ENCODE assay signal across 32 cellular contexts in the genomic region with DNA sequence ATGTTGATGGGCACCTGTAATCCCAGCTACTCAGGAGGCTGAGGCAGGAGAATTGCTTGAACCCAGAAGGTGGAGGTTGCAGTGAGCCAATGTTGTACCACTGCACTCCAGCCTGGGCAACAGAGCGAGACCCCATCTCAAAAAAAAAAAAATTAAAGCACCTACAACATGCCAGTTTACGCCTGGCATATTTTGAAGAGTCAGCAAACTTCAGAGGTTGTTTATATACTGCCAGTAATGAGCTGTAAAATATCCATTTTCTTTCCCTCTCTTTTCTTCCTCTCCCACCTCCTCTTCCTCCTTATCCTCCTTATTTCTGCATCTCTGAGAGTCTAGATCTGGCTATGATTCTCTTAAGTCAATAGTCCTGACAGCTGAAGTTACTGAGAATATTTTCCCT.
"Had no signal": no experiment of that assay in that cellular context is flagged by ENCODE, and none has a peak within 500 bp of the region (broad histone marks: within the 10 kb centered on the region; RNA-seq: fewer than 3 reads in every experiment).

No MANE protein-coding gene starts in this region.

- FAIRE-seq: astrocyte, bronchial epithelial cell had no signal

- H3K27ac ChIP-seq: adrenal gland, ascending aorta, body of pancreas, brain microvascular endothelial cell, breast epithelium, cardiac muscle cell had no signal

- DNase-seq: activated effector memory CD4-positive, alpha-beta T cell treated with anti-CD3 and anti-CD28 coated beads, Interleukin-2, amount 50 U/mL, for 16 hours; activated effector memory CD4-positive, alpha-beta T cell treated with Interleukin-2 at 50 U/mL for 16 hours; activated gamma-delta T cell; activated gamma-delta T cell treated with Interleukin-2 at 50 U/mL for 16 hours; activated naive CD4-positive, alpha-beta T cell; activated naive CD4-positive, alpha-beta T cell treated with anti-CD3 and anti-CD28 coated beads for 36 hours; activated naive CD4-positive, alpha-beta T cell treated with anti-CD3 and anti-CD28 coated beads, Interleukin-2, amount 10 ng/mL, durations not matched to agents 7 days and 5 days; activated naive CD4-positive, alpha-beta T cell treated with anti-CD3 and anti-CD28 coated beads, Interleukin-2, amount 50 U/mL, for 16 hours; activated naive CD4-positive, alpha-beta T cell treated with Interleukin-2 at 50 U/mL for 16 hours; activated naive CD8-positive, alpha-beta T cell treated with anti-CD3 and anti-CD28 coated beads for 36 hours; activated naive CD8-positive, alpha-beta T cell treated with anti-CD3 and anti-CD28 coated beads, Interleukin-2, amount 10 ng/mL, durations not matched to agents 7 days and 5 days; activated naive CD8-positive, alpha-beta T cell treated with anti-CD3 and anti-CD28 coated beads, Interleukin-2, amount 50 U/mL, for 24 hours; activated T-cell treated with anti-CD3 and anti-CD28 coated beads, Interleukin-2, amount 50 U/mL, for 24 hours; activated T-cell treated with anti-CD3 and anti-CD28 coated beads, Interleukin-2, amount 50 U/mL, for 4 hours; activated T-cell treated with anti-CD3 and anti-CD28 coated beads, Interleukin-2, amount 50 U/mL, for 48 hours; activated T-cell treated with anti-CD3 and anti-CD28 coated beads, Interleukin-2, amount 50 U/mL, for 72 hours; adrenal gland; amniotic stem cell; amygdala; aorta; body of pancreas; brain microvascular endothelial cell; caudate nucleus; central memory CD4-positive, alpha-beta T cell; cerebellar nuclear complex had no signal

- H3K27me3 ChIP-seq: adrenal gland, ascending aorta, body of pancreas, brain microvascular endothelial cell, cardiac muscle cell had no signal

- ATAC-seq: activated naive CD4-positive, alpha-beta T cell treated with anti-CD3 and anti-CD28 coated beads, Interleukin-2, amount 50 U/mL, for 72 hours; activated naive CD8-positive, alpha-beta T cell treated with anti-CD3 and anti-CD28 coated beads, Interleukin-2, amount 50 U/mL, for 24 hours; activated T-cell treated with anti-CD3 and anti-CD28 coated beads, Interleukin-2, amount 50 U/mL, for 4 hours; activated T-cell treated with anti-CD3 and anti-CD28 coated beads, Interleukin-2, amount 50 U/mL, for 72 hours; activated T-helper 17 cell treated with anti-CD3 and anti-CD28 coated beads, Interleukin-2, amount 50 U/mL, for 72 hours; body of pancreas had no signal

- H3K4me3 ChIP-seq: adrenal gland, ascending aorta, body of pancreas, breast epithelium, cardiac muscle cell had no signal

- H3K4me1 ChIP-seq: adrenal gland, ascending aorta, body of pancreas, breast epithelium had no signal

- H3K9me3 ChIP-seq: adrenal gland had no signal

- H3K36me3 ChIP-seq: adrenal gland, ascending aorta, brain microvascular endothelial cell, breast epithelium, cardiac muscle cell had no signal
